ENCODE assay signal across 8 cellular contexts in genomic region chr16:82580293-82580900, GRCh38. TPM values are rescaled to one million over a fixed set of nuclear protein-coding genes. Genes with fewer than 3 reads are reported as not detected.
DNase-seq lines count a peak whose midpoint lies in the region; ATAC-seq and TF ChIP-seq lines count a peak whose summit lies in the region.

No MANE protein-coding gene starts in this region.

- DNase-seq in Daoy (ENCODE audit: low read depth) (peak; percentile 33), NCI-H1694 treated with DMSO at 0.1 percent for 48 hours (lab: John Stamatoyannopoulos, UW) (peak; percentile 43), choroid plexus epithelial cell (ENCODE audit: low read depth) (peak; percentile 13), neural progenitor cell (ENCODE audit: low spot score) (peak; percentile 46), immature natural killer cell (no peak)
- no peak for DNase-seq in stimulated activated naive CD8-positive, alpha-beta T cell treated with anti-CD3 and anti-CD28 coated beads, Interleukin-15, Interleukin-2, amounts not matched to agents 100 U/mL and 50 U/mL, for 24 hours
- no peak for DNase-seq in stimulated activated naive B cell treated with anti-CD40 and anti-IgM and Interleukin-4, amounts not matched to agents 10 μg/mL and 1 μg/mL and 100 μg/mL, for 72 hours

- no peaks in the 10 kb centered on the region for H3K36me3 ChIP-seq in neural progenitor cell

- no peaks in the 10 kb centered on the region for H3F3A ChIP-seq in neural progenitor cell (ENCODE audit: low read depth)

- no peak overlapping the region for H3K4me3 ChIP-seq in choroid plexus epithelial cell (ENCODE audit: low read depth, low read length)
- no peak overlapping the region for H3K4me3 ChIP-seq in neural progenitor cell

- no peak overlapping the region for H3K4me2 ChIP-seq in neural progenitor cell

- H3K27ac Mint-ChIP-seq in neural progenitor cell (no peak overlapping the region), immature natural killer cell (no peak overlapping the region)
- no peak overlapping the region for H3K27ac Mint-ChIP-seq in stimulated activated naive B cell treated with anti-CD40 and anti-IgM and Interleukin-4, amounts not matched to agents 10 μg/mL and 1 μg/mL and 100 μg/mL, for 72 hours

- H3K36me3 Mint-ChIP-seq in neural progenitor cell (no peaks in the 10 kb centered on the region), immature natural killer cell (no peaks in the 10 kb centered on the region)
- H3K36me3 Mint-ChIP-seq in stimulated activated naive B cell treated with anti-CD40 and anti-IgM and Interleukin-4, amounts not matched to agents 10 μg/mL and 1 μg/mL and 100 μg/mL, for 72 hours, result no peaks in the 10 kb centered on the region

- H3K9ac ChIP-seq in neural progenitor cell, result no peak overlapping the region

- no peaks in the 10 kb centered on the region for H3K79me2 ChIP-seq in neural progenitor cell (ENCODE audit: low read depth)

- no peak for ATAC-seq in stimulated activated naive CD8-positive, alpha-beta T cell treated with anti-CD3 and anti-CD28 coated beads, Interleukin-15, Interleukin-2, amounts not matched to agents 100 U/mL and 50 U/mL, for 24 hours
- ATAC-seq in stimulated activated naive B cell treated with anti-CD40 and anti-IgM and Interleukin-4, amounts not matched to agents 10 μg/mL and 1 μg/mL and 100 μg/mL, for 72 hours (replicated peaks), result no peak
- no peak for ATAC-seq in HG03159 (IDR thresholded peaks at IDR 0.05; ENCODE audit: unreplicated experiment)

- H3K27me3 ChIP-seq in neural progenitor cell, result no peaks in the 10 kb centered on the region

- H4K20me1 ChIP-seq in neural progenitor cell (ENCODE audit: low read depth), result no peaks in the 10 kb centered on the region

- H3K9me3 Mint-ChIP-seq in neural progenitor cell (peaks cover 6% of the 10 kb centered on the region), immature natural killer cell (no peaks in the 10 kb centered on the region)
- no peaks in the 10 kb centered on the region for H3K9me3 Mint-ChIP-seq in stimulated activated naive B cell treated with anti-CD40 and anti-IgM and Interleukin-4, amounts not matched to agents 10 μg/mL and 1 μg/mL and 100 μg/mL, for 72 hours

- no peak overlapping the region for H3K27ac ChIP-seq in neural progenitor cell

- H3K4me3 Mint-ChIP-seq in neural progenitor cell, result no peak overlapping the region
- H3K4me3 Mint-ChIP-seq in stimulated activated naive B cell treated with anti-CD40 and anti-IgM and Interleukin-4, amounts not matched to agents 10 μg/mL and 1 μg/mL and 100 μg/mL, for 72 hours, result no peak overlapping the region
- no peak overlapping the region for H3K4me3 Mint-ChIP-seq in immature natural killer cell

- H2AFZ ChIP-seq in neural progenitor cell (replicated peaks), result no peak overlapping the region

- H3K4me1 Mint-ChIP-seq in neural progenitor cell, result no peaks in the 10 kb centered on the region
- no peaks in the 10 kb centered on the region for H3K4me1 Mint-ChIP-seq in stimulated activated naive B cell treated with anti-CD40 and anti-IgM and Interleukin-4, amounts not matched to agents 10 μg/mL and 1 μg/mL and 100 μg/mL, for 72 hours
- H3K4me1 Mint-ChIP-seq in immature natural killer cell, result no peaks in the 10 kb centered on the region

- no peaks in the 10 kb centered on the region for H3K9me3 ChIP-seq in neural progenitor cell (ENCODE audit: low read depth)

- TF ChIP-seq CTCF in choroid plexus epithelial cell (conservative IDR thresholded peaks at IDR 0.05; ENCODE audit: low read depth, low read length) (peak; percentile 45), neural progenitor cell (IDR thresholded peaks at IDR 0.05) (peak; percentile 58)

- no peaks in the 10 kb centered on the region for H3K4me1 ChIP-seq in neural progenitor cell

- H3K27me3 Mint-ChIP-seq in neural progenitor cell (ENCODE audit: insufficient read depth, low read depth), result peaks cover 2% of the 10 kb centered on the region
- H3K27me3 Mint-ChIP-seq in stimulated activated naive B cell treated with anti-CD40 and anti-IgM and Interleukin-4, amounts not matched to agents 10 μg/mL and 1 μg/mL and 100 μg/mL, for 72 hours, result no peaks in the 10 kb centered on the region
- peaks cover 3 to 6% (median 5%) of the 10 kb centered on the region in 3 donors for H3K27me3 Mint-ChIP-seq in immature natural killer cell (ENCODE audit: low read depth in 3 of 3)

RNA-seq across cellular contexts. Expression of gene CDH13, which starts 46.4 kb away (rescaled TPM):
- 32.9 and 36.5 TPM in 2 replicates for total RNA-seq in Daoy (2014; rRNA removed; shearing (Covaris generic))
- 3.0 and 3.2 TPM in 2 replicates for total RNA-seq in neural progenitor cell (ENCODE audit: low replicate concordance)
- polyA plus RNA-seq in immature natural killer cell, result not detected

Comparison
In these comparisons a context has a peak if more than half of its experiments do, and no peak if none do; other contexts are left out.
1. DNase-seq: peak in Daoy (single experiment), NCI-H1694 treated with DMSO at 0.1 percent for 48 hours (single experiment), choroid plexus epithelial cell (single experiment) and neural progenitor cell (single experiment); none in stimulated activated naive CD8-positive, alpha-beta T cell treated with anti-CD3 and anti-CD28 coated beads, Interleukin-15, Interleukin-2, amounts not matched to agents 100 U/mL and 50 U/mL, for 24 hours (single experiment), stimulated activated naive B cell treated with anti-CD40 and anti-IgM and Interleukin-4, amounts not matched to agents 10 μg/mL and 1 μg/mL and 100 μg/mL, for 72 hours (single experiment) and immature natural killer cell (0 of 3).